Comparison of ENCODE assay signal across 30 cellular contexts in the genomic region with DNA sequence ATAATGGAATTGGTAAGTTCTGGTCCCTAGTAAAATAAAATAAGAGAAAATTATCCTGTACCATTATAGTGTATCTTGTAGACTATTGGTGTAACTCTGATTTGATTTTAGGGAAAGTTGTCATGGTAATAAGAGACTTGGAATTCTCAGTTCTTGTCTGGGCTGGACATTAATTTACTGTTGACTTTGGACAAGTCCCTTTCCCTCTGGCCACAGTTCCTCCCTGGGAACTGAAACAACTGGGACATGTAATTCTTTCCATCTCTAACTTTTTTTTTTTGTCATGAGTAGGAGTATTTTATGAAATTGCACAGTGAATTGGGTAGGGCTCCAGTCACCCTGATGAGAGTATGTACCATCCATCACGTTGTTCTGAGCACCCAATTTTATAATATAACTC. TPM values are rescaled to one million over a fixed set of nuclear protein-coding genes. Genes with fewer than 3 reads are reported as not detected.
"Had no signal": no experiment of that assay in that cellular context is flagged by ENCODE, and none has a peak within 500 bp of the region (broad histone marks: within the 10 kb centered on the region; RNA-seq: fewer than 3 reads in every experiment).

No MANE protein-coding gene starts in this region.

- ATAC-seq: gastrocnemius medialis, left lung, left ventricle myocardium superior, lower lobe of right lung had no signal

- H3K27ac ChIP-seq: dorsolateral prefrontal cortex, esophagus squamous epithelium, gastrocnemius medialis, heart right ventricle, left lung, lower lobe of right lung had no signal

- H3K27me3 ChIP-seq: esophagus squamous epithelium, gastrocnemius medialis, heart right ventricle, left lung had no signal

- H3K36me3 ChIP-seq: esophagus squamous epithelium, gastrocnemius medialis, heart right ventricle, left lung, lower lobe of right lung had no signal

- H3K4me3 ChIP-seq: coronary artery, dorsolateral prefrontal cortex, esophagus squamous epithelium, gastrocnemius medialis, heart right ventricle, left lung, lower lobe of right lung had no signal

- DNase-seq: dermis blood vessel endothelial cell; dorsolateral prefrontal cortex; effector CD4-positive, alpha-beta T cell; effector memory CD4-positive, alpha-beta T cell; esophagus squamous epithelium; foreskin fibroblast; foreskin melanocyte; gastrocnemius medialis; glutamatergic neuron; head of caudate nucleus; heart right ventricle; hippocampal formation; left cardiac atrium; left lung; left ventricle myocardium superior; lower lobe of right lung; mesenchymal stem cell; midbrain had no signal

- H3K4me1 ChIP-seq: esophagus squamous epithelium, gastrocnemius medialis, left lung had no signal

- H3K9me3 ChIP-seq: esophagus squamous epithelium, gastrocnemius medialis, heart right ventricle, left lung, lower lobe of right lung had no signal

RNA-seq across cellular contexts. Expression of a gene that starts 15.0 kb away (rescaled TPM):
- total RNA-seq: dermis blood vessel endothelial cell, endothelial cell of umbilical vein, epithelial cell of proximal tubule, esophagus squamous epithelium, gastrocnemius medialis, glomerular endothelial cell, heart right ventricle, kidney epithelial cell, left cardiac atrium, left lung, left ventricle myocardium superior, lower leg skin, lower lobe of right lung, lung microvascular endothelial cell, mesenteric fat pad, mononuclear cell, mucosa of gallbladder had no signal
- polyA plus RNA-seq: endothelial cell of umbilical vein, esophagus, heart right ventricle, keratinocyte had no signal
